Comparison of ENCODE assay signal across 23 cellular contexts in the genomic region with DNA sequence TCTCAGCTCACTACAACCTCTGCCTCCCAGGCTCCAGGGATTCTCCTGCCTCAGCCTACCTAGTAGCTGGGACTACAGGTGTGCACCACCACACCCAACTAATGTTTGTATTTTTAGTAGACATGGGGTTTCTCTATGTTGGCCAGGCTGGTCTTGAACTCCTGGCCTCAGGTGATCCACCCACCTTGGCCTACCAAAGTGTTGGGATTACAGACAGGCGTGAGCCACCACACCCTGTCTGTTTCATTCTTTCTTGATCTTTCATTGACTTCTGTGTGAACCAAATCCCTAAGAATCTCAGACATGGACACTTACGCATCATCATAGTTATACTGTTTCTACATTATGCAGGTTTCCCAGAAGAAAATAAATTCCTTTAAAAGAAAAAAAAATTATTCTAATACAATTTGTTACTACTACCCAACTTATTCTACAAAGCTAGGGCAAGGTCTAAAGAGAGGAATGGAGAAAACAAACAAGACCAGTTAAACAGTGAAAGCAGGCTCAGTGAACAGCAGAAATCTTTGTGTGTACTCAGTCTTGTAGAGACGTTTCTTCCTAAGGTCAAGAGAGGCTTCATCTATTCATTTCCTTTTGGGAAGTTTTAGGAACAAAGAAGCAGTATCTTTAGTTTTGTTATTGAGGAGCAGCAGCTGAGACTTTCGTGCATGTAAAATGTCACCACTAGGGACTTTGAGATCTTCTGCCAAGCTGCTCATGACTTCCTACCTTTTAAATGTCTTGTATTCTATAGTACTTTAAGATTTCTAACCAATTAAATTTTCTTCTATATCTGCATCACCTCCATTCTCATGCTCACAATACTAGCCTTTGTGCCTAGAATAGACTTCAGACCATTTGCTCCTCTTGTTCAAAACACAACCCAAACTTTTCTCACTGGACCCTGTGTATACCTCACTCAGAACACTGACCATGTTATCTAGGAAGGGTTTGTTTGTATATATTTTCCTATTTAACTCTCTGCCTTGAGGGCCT. TPM values are rescaled to one million over a fixed set of nuclear protein-coding genes. Genes with fewer than 3 reads are reported as not detected.
DNase-seq lines count a peak whose midpoint lies in the region; ATAC-seq, FAIRE-seq and TF ChIP-seq lines count a peak whose summit lies in the region.
"Had no signal": no experiment of that assay in that cellular context is flagged by ENCODE, and none has a peak within 500 bp of the region (broad histone marks: within the 10 kb centered on the region; RNA-seq: fewer than 3 reads in every experiment).

No MANE protein-coding gene starts in this region.

- peak overlapping the region; percentile 69 for H3K4me2 ChIP-seq in HepG2 (ENCODE audit: low read depth, low read length)
- H3K4me2 ChIP-seq in mesenchymal stem cell (ENCODE audit: low read length, poor library complexity, severe bottlenecking): no peak overlapping the region

- H3K27me3 Mint-ChIP-seq in CD14-positive monocyte (ENCODE audit: low read depth in 3 of 3): peaks cover 0 to 1% (median 0%) of the 10 kb centered on the region in 3 donors
- H3K27me3 Mint-ChIP-seq in HFFc6 (ENCODE audit: insufficient read depth): no peaks in the 10 kb centered on the region; the same call in 1 of the 2 replicates

- 8% methylated on average over 4 of the region's 4 CpGs for WGBS in HepG2 (ENCODE audit: low lambda C conversion rate)
- 80% methylated on average over 3 of the region's 4 CpGs for WGBS in mesenchymal stem cell

- H3K79me2 ChIP-seq in HepG2 (ENCODE audit: insufficient read depth, low read length): peaks cover 8% of the 10 kb centered on the region

- no peak overlapping the region for H3K4me3 ChIP-seq in RWPE2 (ENCODE audit: severe bottlenecking)
- peak overlapping the region in 2 of 3 experiments; percentile 36 to 38; a peak in 2 of 6 replicates for H3K4me3 ChIP-seq in HepG2 (replicated peaks in 1 of 3; ENCODE audit: insufficient read depth in 1 of 3, low read depth in 2 of 3, low read length in 3 of 3)
- H3K4me3 ChIP-seq in mesenchymal stem cell (ENCODE audit: insufficient read depth in 1 of 2, low read depth in 1 of 2, low read length in 2 of 2): no peak overlapping the region
- H3K4me3 ChIP-seq: skin epidermis had no signal

- no peak overlapping the region for H2BK15ac ChIP-seq in mesenchymal stem cell (ENCODE audit: low read depth, poor library complexity, severe bottlenecking)

- FAIRE-seq in HepG2 (lab: Jason Lieb, UNC): peak; percentile 70
- FAIRE-seq: endometrium, GM12891 had no signal

- DNase-seq in CD14-positive monocyte (ENCODE audit: low spot score) (no peak), HFFc6 (no peak), RWPE2 (ENCODE audit: low spot score) (no peak), HepG2 (ENCODE audit: low spot score) (peak; percentile 93), head of caudate nucleus (no peak), G401 (ENCODE audit: low spot score) (no peak), mesenchymal stem cell (no peak)
- no peak for DNase-seq in activated T-cell treated with anti-CD3 and anti-CD28 coated beads, Interleukin-2, amount 50 U/mL, for 48 hours
- DNase-seq: activated CD4-positive, alpha-beta T cell treated with anti-CD3 and anti-CD28 coated beads, Interleukin-2, amount 50 U/mL, for 1 hour; activated T-cell treated with anti-CD3 and anti-CD28 coated beads, Interleukin-2, amount 50 U/mL, for 72 hours; caudate nucleus; DMS153; islet precursor cell; NCI-H1105; NCI-H2171 treated with DMSO at 0.1 percent for 48 hours; NK-92 treated with Interleukin-12 subunit alpha and Interleukin-12 subunit beta, amount 100 ng/mL, for 24 hours; SIG-M5; trophoblast cell had no signal

- no peak overlapping the region for H2BK120ac ChIP-seq in mesenchymal stem cell (ENCODE audit: low read depth, low read length)

- no peaks in the 10 kb centered on the region for H3K79me1 ChIP-seq in mesenchymal stem cell (replicated peaks; ENCODE audit: low read length, poor library complexity, severe bottlenecking)

- H4K91ac ChIP-seq in mesenchymal stem cell (ENCODE audit: low read length): no peak overlapping the region

- H3K9ac ChIP-seq in HepG2 (ENCODE audit: insufficient read depth, low read depth, low read length): peak overlapping the region; percentile 58
- no peak overlapping the region for H3K9ac ChIP-seq in mesenchymal stem cell (ENCODE audit: low read length)

- peak in 1 of 2 experiments; percentile 75; a peak in 2 of 4 replicates for TF ChIP-seq EP300 in HepG2 (IDR thresholded peaks at IDR 0.05; ENCODE audit: low read depth in 2 of 2, low read length in 2 of 2)
- no peak; the same call in 1 of the 2 replicates for TF ChIP-seq EP300 in HepG2 (CRISPR knock-in tag; IDR thresholded peaks at IDR 0.05; ENCODE audit: borderline replicate concordance)

- no peak overlapping the region for H3K14ac ChIP-seq in mesenchymal stem cell (ENCODE audit: low read length in 2 of 2)

- H3K9me3 Mint-ChIP-seq in CD14-positive monocyte: peaks cover 0 to 4% (median 0%) of the 10 kb centered on the region in 7 donors
- H3K9me3 Mint-ChIP-seq in HFFc6: no peaks in the 10 kb centered on the region
- H3K9me3 Mint-ChIP-seq: activated T-cell treated with anti-CD3 and anti-CD28 coated beads, Interleukin-2, amount 50 U/mL, for 72 hours; mesothelial cell of epicardium; stimulated activated effector memory CD8-positive, alpha-beta T cell treated with anti-CD3 and anti-CD28 coated beads, Interleukin-12 subunit alpha, Interleukin-12 subunit beta, amount 100 ng/mL, for 72 hours had no signal

- no peaks in the 10 kb centered on the region for H4K20me1 ChIP-seq in HepG2 (ENCODE audit: insufficient read depth, low read length)

- H2AFZ ChIP-seq in HepG2 (ENCODE audit: low read length): no peak overlapping the region
- H2AFZ ChIP-seq in mesenchymal stem cell (ENCODE audit: low read depth, low read length): no peak overlapping the region

- no peak overlapping the region for H2BK5ac ChIP-seq in mesenchymal stem cell (ENCODE audit: low read depth, low read length, poor library complexity, severe bottlenecking)

- ATAC-seq in RWPE2 (ENCODE audit: low read depth) (no peak), HepG2 (peak; percentile 79)
- ATAC-seq: activated T-cell treated with anti-CD3 and anti-CD28 coated beads, Interleukin-2, amount 50 U/mL, for 72 hours; stimulated activated effector memory CD8-positive, alpha-beta T cell treated with anti-CD3 and anti-CD28 coated beads, Interleukin-12 subunit alpha, Interleukin-12 subunit beta, amount 100 ng/mL, for 72 hours had no signal

- H3K27me3 ChIP-seq in RWPE2 (ENCODE audit: insufficient read depth, poor library complexity, severe bottlenecking) (no peaks in the 10 kb centered on the region), HepG2 (ENCODE audit: control insufficient read depth in 1 of 2, insufficient read depth in 2 of 2, low read length in 2 of 2) (no peaks in the 10 kb centered on the region; a peak in 1 of 5 replicates), mesenchymal stem cell (ENCODE audit: control insufficient read depth in 1 of 2, insufficient read depth in 1 of 2, low read length in 2 of 2) (no peaks in the 10 kb centered on the region)

- H3K4me1 ChIP-seq in RWPE2 (ENCODE audit: insufficient read depth, poor library complexity, severe bottlenecking) (peaks cover 5% of the 10 kb centered on the region), HepG2 (ENCODE audit: insufficient read depth, low read length) (peaks cover 74% of the 10 kb centered on the region), mesenchymal stem cell (ENCODE audit: control insufficient read depth, insufficient read depth, low read depth, low read length) (no peaks in the 10 kb centered on the region)

- no TSS peak for BruUV-seq in HepG2 (replicated peaks; lab: Mats Ljungman, UMichigan)

- H3K9me3 ChIP-seq in RWPE2 (ENCODE audit: severe bottlenecking) (no peaks in the 10 kb centered on the region), HepG2 (ENCODE audit: low read length) (no peaks in the 10 kb centered on the region), mesenchymal stem cell (ENCODE audit: control insufficient read depth, low read length) (no peaks in the 10 kb centered on the region)

- H2BK12ac ChIP-seq in mesenchymal stem cell (ENCODE audit: low read length in 2 of 2): no peak overlapping the region

- H3K36me3 Mint-ChIP-seq in CD14-positive monocyte (no peaks in the 10 kb centered on the region), HFFc6 (ENCODE audit: low read depth) (no peaks in the 10 kb centered on the region)
- H3K36me3 Mint-ChIP-seq: mesothelial cell of epicardium; stimulated activated effector memory CD8-positive, alpha-beta T cell treated with anti-CD3 and anti-CD28 coated beads, Interleukin-12 subunit alpha, Interleukin-12 subunit beta, amount 100 ng/mL, for 72 hours had no signal

- H3K36me3 ChIP-seq in RWPE2 (ENCODE audit: low read depth) (no peaks in the 10 kb centered on the region), HepG2 (replicated peaks in 1 of 2; ENCODE audit: control insufficient read depth in 1 of 2, insufficient read depth in 2 of 2, low read length in 2 of 2) (no peaks in the 10 kb centered on the region), mesenchymal stem cell (ENCODE audit: control insufficient read depth in 1 of 2, insufficient read depth in 2 of 2, low read depth in 1 of 2, low read length in 2 of 2) (no peaks in the 10 kb centered on the region)

- intact Hi-C loops in CD14-positive monocyte (cut with micrococcal nuclease) (no loop called here), HepG2 (cut with micrococcal nuclease; ENCODE audit: unreplicated experiment) (no loop called here), head of caudate nucleus (cut with DNase I) (loop anchor here (5.0 kb wide), 1 partner anchor 94 kb away; the partner anchor contains the start of gene ANKRD31)

- no peak overlapping the region for H4K8ac ChIP-seq in mesenchymal stem cell (ENCODE audit: low read length)

- H3K18ac ChIP-seq in mesenchymal stem cell (ENCODE audit: low read depth in 1 of 2, low read length in 2 of 2): no peak overlapping the region

- in situ Hi-C loops in HepG2 (cut with HindIII; ENCODE audit: extremely low pct_ligation_motif_present, low pct_unique_long_range_greater_than_20kb): no loop called here
- in situ Hi-C loops in G401 (cut with HindIII; ENCODE audit: low sequenced_read_pairs): no loop called here

- H3K4ac ChIP-seq in mesenchymal stem cell (ENCODE audit: low read depth in 1 of 2, low read length in 2 of 2): no peak overlapping the region

- H3K27ac Mint-ChIP-seq in CD14-positive monocyte (no peak overlapping the region), HFFc6 (no peak overlapping the region)
- H3K27ac Mint-ChIP-seq: activated T-cell treated with anti-CD3 and anti-CD28 coated beads, Interleukin-2, amount 50 U/mL, for 72 hours; mesothelial cell of epicardium; stimulated activated effector memory CD8-positive, alpha-beta T cell treated with anti-CD3 and anti-CD28 coated beads, Interleukin-12 subunit alpha, Interleukin-12 subunit beta, amount 100 ng/mL, for 72 hours had no signal

- TF ChIP-seq CTCF in CD14-positive monocyte (IDR thresholded peaks at IDR 0.05) (peak; percentile 17), HFFc6 (IDR thresholded peaks at IDR 0.05) (peak; percentile 46), RWPE2 (IDR thresholded peaks at IDR 0.05; ENCODE audit: poor library complexity, severe bottlenecking) (peak; percentile 9), HepG2 (CRISPR knock-in tag; IDR thresholded peaks at IDR 0.05) (no peak)

- POLR2A ChIA-PET in HepG2 (lab: Yijun Ruan, JAX): interaction anchor here (0.7 to 0.9 kb wide), 2 partner anchors 71 to 97 kb away, joined by 4 read pairs; no protein-coding TSS in a partner anchor

- no peak overlapping the region for H3K27ac ChIP-seq in RWPE2 (ENCODE audit: poor library complexity, severe bottlenecking)
- peak overlapping the region; percentile 83 for H3K27ac ChIP-seq in HepG2 (ENCODE audit: extremely low read length, insufficient read depth, low read length)
- H3K27ac ChIP-seq in mesenchymal stem cell (ENCODE audit: low read length, poor library complexity, severe bottlenecking): no peak overlapping the region
- H3K27ac ChIP-seq: skin epidermis had no signal

- H3K4me3 Mint-ChIP-seq in CD14-positive monocyte (no peak overlapping the region), HFFc6 (no peak overlapping the region)
- H3K4me3 Mint-ChIP-seq: activated T-cell treated with anti-CD3 and anti-CD28 coated beads, Interleukin-2, amount 50 U/mL, for 72 hours; mesothelial cell of epicardium; stimulated activated effector memory CD8-positive, alpha-beta T cell treated with anti-CD3 and anti-CD28 coated beads, Interleukin-12 subunit alpha, Interleukin-12 subunit beta, amount 100 ng/mL, for 72 hours had no signal

- no peak overlapping the region for H3K23ac ChIP-seq in mesenchymal stem cell (ENCODE audit: low read length in 2 of 2)

- no peak for TF ChIP-seq POLR2A in HepG2 (IDR thresholded peaks at IDR 0.05; ENCODE audit: insufficient read depth in 1 of 2, low read depth in 2 of 2, low read length in 2 of 2)

- CTCF ChIA-PET in HepG2 (lab: Yijun Ruan, JAX; ENCODE audit: low intra/inter-chr PET ratio, low total read pairs): no interaction called here

- no peak overlapping the region for H2AK5ac ChIP-seq in mesenchymal stem cell (ENCODE audit: low read length, severe bottlenecking)

- H3K4me1 Mint-ChIP-seq in CD14-positive monocyte: peaks cover 2% of the 10 kb centered on the region
- H3K4me1 Mint-ChIP-seq in HFFc6 (ENCODE audit: low read depth): no peaks in the 10 kb centered on the region
- H3K4me1 Mint-ChIP-seq: mesothelial cell of epicardium; stimulated activated effector memory CD8-positive, alpha-beta T cell treated with anti-CD3 and anti-CD28 coated beads, Interleukin-12 subunit alpha, Interleukin-12 subunit beta, amount 100 ng/mL, for 72 hours had no signal

- no peak for TF ChIP-seq RAD21 in HepG2 (CRISPR knock-in tag; IDR thresholded peaks at IDR 0.05)

RNA-seq across cellular contexts. Expression of gene HMGCR, which starts 5.6 kb away (rescaled TPM):
- polyA plus RNA-seq in CD14-positive monocyte: 10 to 100 TPM; 31.9 to 33.3 TPM
- total RNA-seq in HFFc6 (2021; fragmentation: NEBNext Ultra II Directional; extraction: Animal tissue kit (Norgen Biotek cat#: 25700)): 10 to 100 TPM; 22.6 to 26.4 (median 24.4) TPM
- 111 and 144 TPM in 2 replicates for total RNA-seq in HepG2 (2016; rRNA removed; fragmentation: Illumina TruSeq; extraction: Trizol)
- 13.9 and 16.0 TPM in 2 replicates for total RNA-seq in HepG2 (2016; cell fraction: cytosol; rRNA removed; fragmentation: Illumina TruSeq; extraction: Trizol; ENCODE audit: low read depth)
- 94.9 and 148 TPM in 2 replicates for total RNA-seq in HepG2 (2016; cell fraction: insoluble cytoplasmic fraction; rRNA removed; fragmentation: Illumina TruSeq; extraction: Trizol)
- total RNA-seq in HepG2 (2016; cell fraction: membrane; rRNA removed; fragmentation: Illumina TruSeq; extraction: Trizol): 34.9 and 43.7 TPM in 2 replicates
- total RNA-seq in HepG2 (2016; cell fraction: nucleus; rRNA removed; fragmentation: Illumina TruSeq; extraction: Trizol): 273 and 279 TPM in 2 replicates
- 43.0 and 54.2 TPM in 2 replicates for polyA plus RNA-seq in HepG2 (2011; rRNA removed)
- polyA plus RNA-seq in HepG2 (2011; cell fraction: cytosol; rRNA removed): 16.7 and 37.7 TPM in 2 replicates
- 41.8 and 60.3 TPM in 2 replicates for polyA plus RNA-seq in HepG2 (2011; cell fraction: nucleus; rRNA removed)
- polyA plus RNA-seq in HepG2 (2012): 147 and 165 TPM in 2 replicates
- polyA plus RNA-seq in HepG2 (2016; cell fraction: cytosol; fragmentation: Illumina TruSeq; extraction: Trizol; ENCODE audit: low read depth): 5.0 and 5.2 TPM in 2 replicates
- polyA plus RNA-seq in HepG2 (2016; cell fraction: insoluble cytoplasmic fraction; fragmentation: Illumina TruSeq; extraction: Trizol; ENCODE audit: low read depth): 67.7 and 73.3 TPM in 2 replicates
- 10.6 and 13.1 TPM in 2 replicates for polyA plus RNA-seq in HepG2 (2016; cell fraction: membrane; fragmentation: Illumina TruSeq; extraction: Trizol; ENCODE audit: low read depth)
- polyA plus RNA-seq in HepG2 (2016; cell fraction: nucleus; fragmentation: Illumina TruSeq; extraction: Trizol; ENCODE audit: insufficient read depth, low read depth): 271 and 285 TPM in 2 replicates
- polyA minus RNA-seq in HepG2 (2011; rRNA and poly(A)+ RNA removed; ENCODE audit: low replicate concordance): 101 and 102 TPM in 2 replicates
- 53.2 and 76.7 TPM in 2 replicates for polyA minus RNA-seq in HepG2 (2011; cell fraction: cytosol; rRNA and poly(A)+ RNA removed)
- polyA minus RNA-seq in HepG2 (2011; cell fraction: nucleus; rRNA and poly(A)+ RNA removed): 204 and 309 TPM in 2 replicates
- 257 and 345 TPM in 2 replicates for total RNA-seq in G401 (2014; rRNA removed; shearing (Covaris generic))
- polyA plus RNA-seq in mesenchymal stem cell (2013, experiment 1 of 2): 97.7 TPM
- 98.7 TPM for polyA plus RNA-seq in mesenchymal stem cell (2013, experiment 2 of 2)

Comparison
In these comparisons a context has a peak if more than half of its experiments do, and no peak if none do; other contexts are left out.
1. H3K4me3 ChIP-seq: peak in HepG2 (2 of 3); none in RWPE2 (single experiment) and mesenchymal stem cell (0 of 2).